Comparison of ENCODE assay signal across 14 cellular contexts in genomic region chr6:108767418-108768175, GRCh38.
"Had no signal": no experiment of that assay in that cellular context is flagged by ENCODE, and none has a peak within 500 bp of the region (broad histone marks: within the 10 kb centered on the region; RNA-seq: fewer than 3 reads in every experiment).

No MANE protein-coding gene starts in this region.

- H3K27me3 ChIP-seq: esophagus squamous epithelium, ovary, right lobe of liver, upper lobe of left lung had no signal

- H3K9me3 ChIP-seq: adrenal gland, esophagus squamous epithelium, ovary, right lobe of liver, upper lobe of left lung had no signal

- H3K4me3 ChIP-seq: adrenal gland, esophagus squamous epithelium, ovary, right lobe of liver, upper lobe of left lung had no signal

- H3K9me3 Mint-ChIP-seq: activated naive CD4-positive, alpha-beta T cell treated with anti-CD3 and anti-CD28 coated beads, Interleukin-2, amount 10 ng/mL, durations not matched to agents 7 days and 5 days; stimulated activated naive CD8-positive, alpha-beta T cell treated with anti-CD3 and anti-CD28 coated beads, Interleukin-15, amount 100 ng/mL, for 72 hours had no signal

- H3K27ac Mint-ChIP-seq: activated naive CD4-positive, alpha-beta T cell treated with anti-CD3 and anti-CD28 coated beads, Interleukin-2, amount 10 ng/mL, durations not matched to agents 7 days and 5 days; mesothelial cell of epicardium; stimulated activated naive CD8-positive, alpha-beta T cell treated with anti-CD3 and anti-CD28 coated beads, Interleukin-15, amount 100 ng/mL, for 72 hours; WTC11 had no signal

- H3K4me1 Mint-ChIP-seq: mesothelial cell of epicardium had no signal

- H3K36me3 Mint-ChIP-seq: activated naive CD4-positive, alpha-beta T cell treated with anti-CD3 and anti-CD28 coated beads, Interleukin-2, amount 10 ng/mL, durations not matched to agents 7 days and 5 days; WTC11 had no signal

- ATAC-seq: right lobe of liver; stimulated activated naive CD8-positive, alpha-beta T cell treated with anti-CD3 and anti-CD28 coated beads, Interleukin-15, amount 100 ng/mL, for 72 hours; WTC11 had no signal

- H3K4me3 Mint-ChIP-seq: activated naive CD4-positive, alpha-beta T cell treated with anti-CD3 and anti-CD28 coated beads, Interleukin-2, amount 10 ng/mL, durations not matched to agents 7 days and 5 days; mesothelial cell of epicardium; stimulated activated naive CD8-positive, alpha-beta T cell treated with anti-CD3 and anti-CD28 coated beads, Interleukin-15, amount 100 ng/mL, for 72 hours; WTC11 had no signal

- H3K27ac ChIP-seq: adrenal gland, esophagus squamous epithelium, ovary, right lobe of liver, upper lobe of left lung had no signal

- H3K4me1 ChIP-seq: esophagus squamous epithelium had no signal

- H3K36me3 ChIP-seq: adrenal gland, esophagus squamous epithelium, ovary, right lobe of liver, upper lobe of left lung had no signal

- DNase-seq: activated CD4-positive, alpha-beta T cell treated with anti-CD3 and anti-CD28 coated beads for 4 hours; activated naive CD4-positive, alpha-beta T cell treated with anti-CD3 and anti-CD28 coated beads, Interleukin-2, amount 10 ng/mL, durations not matched to agents 7 days and 5 days; activated T-cell treated with anti-CD3 and anti-CD28 coated beads, Interleukin-2, amount 50 U/mL, for 1 hour; adrenal gland; esophagus squamous epithelium; glutamatergic neuron; kidney glomerular epithelial cell; ovary; right lobe of liver; stimulated activated naive CD8-positive, alpha-beta T cell treated with anti-CD3 and anti-CD28 coated beads, Interleukin-15, amount 100 ng/mL, for 72 hours; T-helper 2 cell; upper lobe of left lung had no signal
